ENCODE assay signal across 31 cellular contexts in the genomic region with DNA sequence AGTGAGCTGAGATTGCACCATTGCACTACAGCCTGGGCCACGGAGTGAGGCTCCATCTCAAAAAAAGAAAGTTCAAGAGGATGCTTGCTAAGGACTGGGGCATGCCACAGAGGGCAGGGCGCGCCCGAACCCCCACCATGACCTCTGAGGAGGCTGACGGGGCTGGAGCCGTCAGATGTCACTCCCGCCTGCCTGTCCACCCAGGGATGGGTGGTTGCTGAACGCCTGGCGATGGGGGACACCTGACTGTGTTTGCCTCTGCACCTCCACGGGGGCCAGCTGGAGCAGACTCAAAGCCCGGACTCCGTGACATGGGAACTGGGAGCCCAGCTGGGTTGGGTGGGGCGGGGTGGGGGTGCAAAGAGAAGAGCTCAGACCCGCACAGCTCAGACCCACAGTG. TPM values are rescaled to one million over a fixed set of nuclear protein-coding genes. Genes with fewer than 3 reads are reported as not detected.
"Had no signal": no experiment of that assay in that cellular context is flagged by ENCODE, and none has a peak within 500 bp of the region (broad histone marks: within the 10 kb centered on the region; RNA-seq: fewer than 3 reads in every experiment).

No MANE protein-coding gene starts in this region.

- H3K36me3 ChIP-seq: colonic mucosa, gastrocnemius medialis had no signal

- H3K4me3 ChIP-seq: colonic mucosa, gastrocnemius medialis, heart left ventricle, lower lobe of right lung, mucosa of descending colon had no signal

- H3K27ac ChIP-seq: colonic mucosa, epithelial cell of prostate, gastrocnemius medialis, lower lobe of right lung had no signal

- H3K4me1 ChIP-seq: gastrocnemius medialis had no signal

- H3K27me3 ChIP-seq: colonic mucosa, heart left ventricle had no signal

- DNase-seq: cerebellar nuclear complex; colonic mucosa; cortex of kidney; effector CD8-positive, alpha-beta T cell; effector memory CD8-positive, alpha-beta T cell; endodermal cell; erythroblast; foreskin melanocyte; hippocampal formation; immature natural killer cell; islet precursor cell; kidney; kidney glomerular epithelial cell; lower lobe of right lung; mesenchymal stem cell; naive B cell had no signal

- ATAC-seq: effector memory CD8-positive, alpha-beta T cell; left colon; left lobe of liver had no signal

- H3K9me3 ChIP-seq: colonic mucosa, gastrocnemius medialis, heart left ventricle, lower lobe of right lung, mucosa of descending colon had no signal

RNA-seq across cellular contexts. Expression of a gene that starts 31.9 kb away (rescaled TPM):
- polyA plus RNA-seq: immature natural killer cell had no signal

RNA-seq across cellular contexts. Expression of a gene that starts 41.6 kb away (rescaled TPM):
- total RNA-seq: chondrocyte, colonic mucosa, dermis microvascular lymphatic vessel endothelial cell, endodermal cell, esophagus mucosa, gastrocnemius medialis, heart left ventricle, kidney, left colon, left lobe of liver, left ventricle myocardium superior, lower leg skin, lower lobe of right lung, lung microvascular endothelial cell, mesenteric fat pad, mesothelial cell of epicardium, mucosa of descending colon had no signal
- polyA plus RNA-seq: heart left ventricle, immature natural killer cell had no signal

RNA-seq across cellular contexts. Expression of a gene that starts 42.8 kb away (rescaled TPM):
- total RNA-seq: chondrocyte, dermis microvascular lymphatic vessel endothelial cell, endodermal cell, esophagus mucosa, gastrocnemius medialis, heart left ventricle, left ventricle myocardium superior, lower leg skin, lower lobe of right lung, lung microvascular endothelial cell, mesenteric fat pad, myocyte had no signal
- polyA plus RNA-seq: immature natural killer cell had no signal
